ENCODE assay signal across 9 cellular contexts in the genomic region with DNA sequence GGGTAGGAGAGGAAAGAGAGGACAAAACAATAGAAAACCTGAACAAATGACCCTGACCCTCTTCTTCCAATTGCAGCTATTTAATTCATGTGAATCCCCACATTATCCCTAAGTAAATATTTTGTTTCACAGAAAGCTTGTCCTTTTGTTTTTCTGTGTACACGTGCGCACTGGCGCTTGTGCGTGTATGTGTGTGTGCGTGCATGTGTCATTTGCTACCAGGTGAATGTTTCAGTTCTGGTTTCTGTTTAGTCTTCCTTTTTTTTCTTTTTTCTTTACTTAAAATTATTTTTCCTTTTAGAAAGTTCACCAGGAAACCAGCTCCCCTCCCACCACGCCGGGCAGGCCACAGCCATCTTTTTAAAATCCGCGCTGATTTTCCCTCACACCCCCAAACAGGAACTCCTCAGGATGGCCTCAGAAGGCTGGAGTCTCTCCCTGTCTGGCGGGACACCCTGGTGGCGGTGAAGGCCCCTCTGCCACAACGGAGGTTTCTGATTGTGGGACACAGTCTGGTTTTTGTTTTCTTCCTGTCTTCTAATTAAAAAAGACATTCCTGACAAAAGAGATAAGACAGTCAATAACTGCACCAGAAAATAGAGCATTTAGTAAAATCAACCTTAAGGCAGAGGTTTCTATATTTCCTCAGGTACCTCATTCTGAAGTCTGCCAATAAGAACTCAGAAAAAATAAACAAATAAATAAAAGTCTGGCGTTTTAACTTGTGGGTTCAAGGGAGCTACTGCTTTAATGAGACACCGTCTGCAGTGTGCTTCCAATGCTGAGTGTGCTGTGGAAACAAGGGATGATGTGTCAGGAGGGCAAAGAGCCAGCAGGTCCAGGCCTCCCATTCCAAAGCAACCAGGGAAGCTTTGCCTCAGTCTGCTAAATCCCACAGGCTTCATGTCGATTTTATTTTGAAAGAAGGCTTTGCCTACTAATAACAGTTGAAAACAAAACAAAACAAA. TPM values are rescaled to one million over a fixed set of nuclear protein-coding genes. Genes with fewer than 3 reads are reported as not detected.
DNase-seq lines count a peak whose midpoint lies in the region; ATAC-seq and TF ChIP-seq lines count a peak whose summit lies in the region.
"Had no signal": no experiment of that assay in that cellular context is flagged by ENCODE, and none has a peak within 500 bp of the region (broad histone marks: within the 10 kb centered on the region; RNA-seq: fewer than 3 reads in every experiment).

No MANE protein-coding gene starts in this region.

- H2AFZ ChIP-seq in Karpas-422 (ENCODE audit: low read length) = no peak overlapping the region

- no peaks in the 10 kb centered on the region for H3K27me3 Mint-ChIP-seq in type B pancreatic cell

- no peak overlapping the region for H3K27ac ChIP-seq in Karpas-422 (ENCODE audit: low read length)

- no peaks in the 10 kb centered on the region for H3K79me2 ChIP-seq in Karpas-422 (ENCODE audit: low read length)

- H3K9ac ChIP-seq in Karpas-422 (ENCODE audit: low read length) = no peak overlapping the region

- H3K4me3 ChIP-seq in cardiac fibroblast (replicated peaks in 1 of 2; ENCODE audit: low read depth in 2 of 2, low read length in 2 of 2) = no peak overlapping the region
- H3K4me3 ChIP-seq in Karpas-422 (ENCODE audit: low read length) = no peak overlapping the region

- H3K9me3 Mint-ChIP-seq in type B pancreatic cell = no peaks in the 10 kb centered on the region

- in situ Hi-C loops in GM13977 (cut with MboI; ENCODE audit: low pct_unique_long_range_greater_than_20kb, low sequenced_read_pairs, unreplicated experiment) = no loop called here

- ATAC-seq in GM19324 (IDR thresholded peaks at IDR 0.05; ENCODE audit: low FRiP score, unreplicated experiment) (peak; percentile 63), HG03460 (IDR thresholded peaks at IDR 0.05; ENCODE audit: unreplicated experiment) (peak; percentile 70)

- peaks cover 39% of the 10 kb centered on the region; the same call in 1 of the 2 replicates for H3K36me3 ChIP-seq in Karpas-422 (ENCODE audit: insufficient read depth, low read length)

- H3K9me3 ChIP-seq in Karpas-422 (ENCODE audit: low read length) = no peaks in the 10 kb centered on the region

- H3K4me1 Mint-ChIP-seq in type B pancreatic cell (ENCODE audit: unreplicated experiment) = peaks cover 6% of the 10 kb centered on the region

- no peak overlapping the region for H3K4me3 Mint-ChIP-seq in type B pancreatic cell

- no peak overlapping the region for H3K4me2 ChIP-seq in Karpas-422 (ENCODE audit: low read depth, low read length, poor library complexity, severe bottlenecking)

- H3K27ac Mint-ChIP-seq in type B pancreatic cell = no peak overlapping the region

- H3K27me3 ChIP-seq in Karpas-422 (ENCODE audit: low read length) = no peaks in the 10 kb centered on the region

- no peak for TF ChIP-seq CTCF in cardiac fibroblast (IDR thresholded peaks at IDR 0.05; ENCODE audit: low read depth, low read length)
- no peak for TF ChIP-seq CTCF in GM13977 (IDR thresholded peaks at IDR 0.05; ENCODE audit: extremely low read depth, insufficient read depth, missing control alignments)
- no peak for TF ChIP-seq CTCF in type B pancreatic cell (conservative IDR thresholded peaks at IDR 0.05)

- H3K36me3 Mint-ChIP-seq in type B pancreatic cell = peaks cover 35% of the 10 kb centered on the region

- no peaks in the 10 kb centered on the region for H3K9me2 ChIP-seq in Karpas-422 (replicated peaks; ENCODE audit: insufficient read depth, low read length)

- H3K4me1 ChIP-seq in Karpas-422 (ENCODE audit: low read length) = no peaks in the 10 kb centered on the region

- DNase-seq in Ammon's horn (ENCODE audit: low spot score) (peak; percentile 73), cardiac fibroblast (ENCODE audit: low read depth in 2 of 2) (peak; percentile 56 to 67), GM13977 (ENCODE audit: low spot score) (no peak), Karpas-422 (no peak), type B pancreatic cell (ENCODE audit: extremely low spot score, unreplicated experiment) (no peak), DMS 273 (lab: John Stamatoyannopoulos, UW; ENCODE audit: unreplicated experiment) (no peak)

- H4K20me1 ChIP-seq in Karpas-422 (ENCODE audit: insufficient read depth, low read depth, low read length) = no peaks in the 10 kb centered on the region

RNA-seq across cellular contexts. Expression of a gene that starts 17.4 kb away (rescaled TPM):
- 7.8 and 11.5 TPM in 2 replicates for total RNA-seq in Karpas-422 (2014; rRNA removed; shearing (Covaris generic); ENCODE audit: low replicate concordance)
- total RNA-seq in type B pancreatic cell (ENCODE audit: low replicate concordance) = 1.8 and 2.5 TPM in 2 replicates
- total RNA-seq: RPMI7951 had no signal

RNA-seq across cellular contexts. Expression of a gene that starts 44.6 kb away (rescaled TPM):
- 1.6 and 11.7 TPM in 2 replicates for total RNA-seq in Karpas-422 (2014; rRNA removed; shearing (Covaris generic); ENCODE audit: low replicate concordance)
- 1.3 and 4.2 TPM in 2 replicates for total RNA-seq in type B pancreatic cell (ENCODE audit: low replicate concordance)
- total RNA-seq: RPMI7951 had no signal

Comparison
In these comparisons a context has a peak if more than half of its experiments do, and no peak if none do; other contexts are left out.
1. DNase-seq: peak in Ammon's horn (single experiment) and cardiac fibroblast (2 of 2); none in GM13977 (single experiment), Karpas-422 (single experiment), type B pancreatic cell (single experiment) and DMS 273 (single experiment).